1 cellular context compared by ENCODE assay signal in genomic region chr19:42076375-42076944, GRCh38.
TF ChIP-seq lines count a peak whose summit lies in the region.

No MANE protein-coding gene starts in this region.

TF ChIP-seq in H1, 55 proteins besides CTCF, POLR2A, EP300 and RAD21:
- peak in 1 of 2 experiments; percentile 14; a peak in 1 of 4 replicates for TF ChIP-seq SIN3A (conservative IDR thresholded peaks at IDR 0.05 in 1 of 2, IDR thresholded peaks at IDR 0.05 in 1 of 2; ENCODE audit: low read depth in 1 of 2, low read length in 2 of 2)
- TF ChIP-seq TAF1 (IDR thresholded peaks at IDR 0.05; ENCODE audit: low read depth, low read length), result no peak
TF ChIP-seq in H1: peak in this region for 1.
